Comparison of ENCODE assay signal across 2 cellular contexts in genomic region chr6:90230547-90231240, GRCh38.
TF ChIP-seq lines count a peak whose summit lies in the region.

No MANE protein-coding gene starts in this region.

TF ChIP-seq in IMR-90, 13 proteins besides CTCF, POLR2A, EP300 and RAD21:
- TF ChIP-seq CHD1 (IDR thresholded peaks at IDR 0.05; ENCODE audit: low read depth, low read length) (no peak), NFE2L2 (IDR thresholded peaks at IDR 0.05; ENCODE audit: low read depth, low read length) (no peak), SMC3 (IDR thresholded peaks at IDR 0.05; ENCODE audit: low read depth, low read length) (no peak), BHLHE40 (IDR thresholded peaks at IDR 0.05; ENCODE audit: low read depth, low read length) (no peak), RFX5 (IDR thresholded peaks at IDR 0.05; ENCODE audit: low read depth, low read length) (no peak), ELK1 (IDR thresholded peaks at IDR 0.05; ENCODE audit: borderline replicate concordance, low read depth, low read length) (no peak), MXI1 (IDR thresholded peaks at IDR 0.05; ENCODE audit: borderline replicate concordance, low read depth, low read length) (no peak), FOS (IDR thresholded peaks at IDR 0.05; ENCODE audit: low read depth, low read length) (no peak), CEBPB (IDR thresholded peaks at IDR 0.05; ENCODE audit: low read depth, low read length) (no peak), USF2 (IDR thresholded peaks at IDR 0.05; ENCODE audit: low read depth, low read length) (no peak), MAFK (IDR thresholded peaks at IDR 0.05; ENCODE audit: low read depth, low read length) (no peak), MAZ (IDR thresholded peaks at IDR 0.05; ENCODE audit: borderline replicate concordance, low read depth, low read length) (no peak)

TF ChIP-seq in K562, 482 proteins besides CTCF, POLR2A, EP300 and RAD21:
- peak; percentile 18 for TF ChIP-seq MEIS2 (IDR thresholded peaks at IDR 0.05; ENCODE audit: partially characterized antibody)
- TF ChIP-seq ESRRA (IDR thresholded peaks at IDR 0.05; ENCODE audit: borderline replicate concordance, low read depth), result no peak
